Comparison of ENCODE assay signal across 8 cellular contexts in genomic region chr10:31926765-31927596, GRCh38. TPM values are rescaled to one million over a fixed set of nuclear protein-coding genes. Genes with fewer than 3 reads are reported as not detected.
DNase-seq lines count a peak whose midpoint lies in the region; ATAC-seq and TF ChIP-seq lines count a peak whose summit lies in the region.

No MANE protein-coding gene starts in this region.

- peaks cover 36% of the 10 kb centered on the region for H3K4me1 Mint-ChIP-seq in GM23338
- H3K4me1 Mint-ChIP-seq in activated naive CD8-positive, alpha-beta T cell treated with anti-CD3 and anti-CD28 coated beads, Interleukin-2, amount 10 ng/mL, durations not matched to agents 7 days and 5 days = peaks cover 53% of the 10 kb centered on the region

- peaks cover 5% of the 10 kb centered on the region; the same call in 2 of the 3 replicates for H3K9me3 Mint-ChIP-seq in GM23338
- H3K9me3 Mint-ChIP-seq in activated naive CD8-positive, alpha-beta T cell treated with anti-CD3 and anti-CD28 coated beads, Interleukin-2, amount 10 ng/mL, durations not matched to agents 7 days and 5 days = no peaks in the 10 kb centered on the region

- no peaks in the 10 kb centered on the region for H3K9me2 ChIP-seq in GM23338 (ENCODE audit: insufficient read depth)

- CTCF ChIA-PET in A673 (lab: Charles Lee) = interaction anchor here (0.6 to 0.7 kb wide), 3 partner anchors 10 to 64 kb away, joined by 3 to 4 read pairs (median 3); no protein-coding TSS in a partner anchor

- intact Hi-C loops in A673 (cut with micrococcal nuclease; ENCODE audit: unreplicated experiment) (no loop called here), thyroid gland (cut with DNase I) (loop anchor here (5.0 kb wide), 1 partner anchor 65 kb away; no protein-coding TSS in a partner anchor)

- peaks cover 8% of the 10 kb centered on the region for H3K4me1 ChIP-seq in A673 (ENCODE audit: insufficient read depth, low read length, poor library complexity, severe bottlenecking)
- H3K4me1 ChIP-seq in GM23338 (ENCODE audit: insufficient read depth) = peaks cover 37% of the 10 kb centered on the region
- H3K4me1 ChIP-seq in thyroid gland = peaks cover 18% of the 10 kb centered on the region in 2 donors

- H3K4me3 Mint-ChIP-seq in GM23338 = peak overlapping the region; percentile 93
- peak overlapping the region; percentile 91 for H3K4me3 Mint-ChIP-seq in activated naive CD8-positive, alpha-beta T cell treated with anti-CD3 and anti-CD28 coated beads, Interleukin-2, amount 10 ng/mL, durations not matched to agents 7 days and 5 days

- H3K9me3 ChIP-seq in A673 (ENCODE audit: low read depth, low read length, poor library complexity, severe bottlenecking) = no peaks in the 10 kb centered on the region
- H3K9me3 ChIP-seq in thyroid gland = no peaks in the 10 kb centered on the region

- peaks cover 18% of the 10 kb centered on the region; the same call in 2 of the 3 replicates for H3K36me3 Mint-ChIP-seq in GM23338 (ENCODE audit: low read depth)
- no peaks in the 10 kb centered on the region for H3K36me3 Mint-ChIP-seq in activated naive CD8-positive, alpha-beta T cell treated with anti-CD3 and anti-CD28 coated beads, Interleukin-2, amount 10 ng/mL, durations not matched to agents 7 days and 5 days

- H3K4me3 ChIP-seq in A673 (ENCODE audit: low read depth, low read length, poor library complexity, severe bottlenecking) (peak overlapping the region; percentile 97), GM23338 (peak overlapping the region; percentile 96), thyroid gland (replicated peaks in 1 of 3) (peak overlapping the region in 1 of 3 donors; percentile 63)

- H4K20me1 ChIP-seq in GM23338 (replicated peaks; ENCODE audit: insufficient read depth) = peaks cover 24% of the 10 kb centered on the region

- WGBS in thyroid gland, 2 donors = 33 to 39% methylated on average over 22 of the region's 22 CpGs

- peak overlapping the region; percentile 54; the same call in 1 of the 2 replicates for H2AFZ ChIP-seq in GM23338

- H3K79me2 ChIP-seq in GM23338 (replicated peaks; ENCODE audit: insufficient read depth) = peaks cover 58% of the 10 kb centered on the region

- no peaks in the 10 kb centered on the region; the same call in 1 of the 2 replicates for H3F3A ChIP-seq in GM23338 (replicated peaks; ENCODE audit: low read depth)

- ATAC-seq in GM23338 = no peak
- no peak for ATAC-seq in activated naive CD8-positive, alpha-beta T cell treated with anti-CD3 and anti-CD28 coated beads, Interleukin-2, amount 10 ng/mL, durations not matched to agents 7 days and 5 days (ENCODE audit: low read depth)
- no peak for ATAC-seq in HG03571 (IDR thresholded peaks at IDR 0.05; ENCODE audit: unreplicated experiment)

- peak; percentile 24 for DNase-seq in A673 (ENCODE audit: low spot score)
- no peak for DNase-seq in GM23338 (ENCODE audit: low spot score)
- no peak for DNase-seq in activated naive CD8-positive, alpha-beta T cell treated with anti-CD3 and anti-CD28 coated beads, Interleukin-2, amount 10 ng/mL, durations not matched to agents 7 days and 5 days
- peak; percentile 12 for DNase-seq in left kidney (ENCODE audit: low read depth, low spot score)
- DNase-seq in thyroid gland = no peak
- no peak for DNase-seq in iPS-NIHi7 (ENCODE audit: extremely low spot score)
- no peak for DNase-seq in A172 (ENCODE audit: low spot score)

- peak overlapping the region; percentile 35; the same call in 1 of the 2 replicates for H3K27ac Mint-ChIP-seq in GM23338
- peak overlapping the region; percentile 84 for H3K27ac Mint-ChIP-seq in activated naive CD8-positive, alpha-beta T cell treated with anti-CD3 and anti-CD28 coated beads, Interleukin-2, amount 10 ng/mL, durations not matched to agents 7 days and 5 days

- POLR2A ChIA-PET in A673 (lab: Charles Lee; ENCODE audit: low non-redundant PET) = no interaction called here
- POLR2A ChIA-PET in activated naive CD8-positive, alpha-beta T cell treated with anti-CD3 and anti-CD28 coated beads, Interleukin-2, amount 10 ng/mL, durations not matched to agents 7 days and 5 days (lab: Charles Lee) = no interaction called here

- peaks cover 6% of the 10 kb centered on the region for H3K27me3 Mint-ChIP-seq in GM23338 (ENCODE audit: insufficient read depth, low read depth, poor library complexity)
- H3K27me3 Mint-ChIP-seq in activated naive CD8-positive, alpha-beta T cell treated with anti-CD3 and anti-CD28 coated beads, Interleukin-2, amount 10 ng/mL, durations not matched to agents 7 days and 5 days = peaks cover 4% of the 10 kb centered on the region

- H3K4me2 ChIP-seq in GM23338 = peak overlapping the region; percentile 99

- H3K27me3 ChIP-seq in A673 (replicated peaks; ENCODE audit: insufficient read depth, low read depth, low read length, poor library complexity) (no peaks in the 10 kb centered on the region), GM23338 (ENCODE audit: insufficient read depth) (no peaks in the 10 kb centered on the region), thyroid gland (no peaks in the 10 kb centered on the region)

- H3K27ac ChIP-seq in A673 (ENCODE audit: low read depth, low read length, poor library complexity, severe bottlenecking) (peak overlapping the region; percentile 62), GM23338 (ENCODE audit: low read depth) (no peak overlapping the region), thyroid gland (peak overlapping the region in 2 of 3 donors; percentile 89 to 97)

- H3K36me3 ChIP-seq in A673 (ENCODE audit: insufficient read depth, low read length, poor library complexity, severe bottlenecking) (no peaks in the 10 kb centered on the region), GM23338 (ENCODE audit: insufficient read depth) (no peaks in the 10 kb centered on the region), thyroid gland (no peaks in the 10 kb centered on the region)

- TF ChIP-seq CTCF in A673 (conservative IDR thresholded peaks at IDR 0.05; ENCODE audit: low read depth, low read length) (no peak), GM23338 (conservative IDR thresholded peaks at IDR 0.05; ENCODE audit: low read depth in 2 of 2) (no peak), thyroid gland (IDR thresholded peaks at IDR 0.05) (no peak)

- TF ChIP-seq POLR2A in thyroid gland (IDR thresholded peaks at IDR 0.05) = no peak

- BruUV-seq in A673 (replicated peaks; lab: Mats Ljungman, UMichigan) = no TSS peak

TF ChIP-seq in GM23338, 12 proteins besides CTCF, POLR2A, EP300 and RAD21:
- TF ChIP-seq POLR2AphosphoS5 (IDR thresholded peaks at IDR 0.05; ENCODE audit: low read depth) = no peak
- TF ChIP-seq EZH2 (IDR thresholded peaks at IDR 0.05; ENCODE audit: low read depth, unreplicated experiment) = no peak

RNA-seq across cellular contexts. Expression of gene ARHGAP12, which starts 1.6 kb away (rescaled TPM):
- total RNA-seq in A673 (2021) (28.3 and 30.0 TPM in 2 replicates), thyroid gland (10 to 100 TPM; 49.9 to 67.6 (median 60.8) TPM)
- total RNA-seq in GM23338 (2014; rRNA removed; shearing (Covaris generic)) = 49.7 and 50.7 TPM in 2 replicates
- 27.5 and 31.7 TPM in 2 replicates for polyA plus RNA-seq in GM23338 (2016; fragmentation: Nextera tagmentation; extraction: Ambion mirVana)
- 10 to 100 TPM; 15.0 to 15.9 TPM for total RNA-seq in activated naive CD8-positive, alpha-beta T cell treated with anti-CD3 and anti-CD28 coated beads, Interleukin-2, amount 10 ng/mL, durations not matched to agents 7 days and 5 days
- 40.0 and 49.6 TPM in 2 replicates for total RNA-seq in A172 (2014; rRNA removed; shearing (Covaris generic))

Comparison
In these comparisons a context has a peak if more than half of its experiments do, and no peak if none do; other contexts are left out.
1. DNase-seq: peak in A673 (single experiment) and left kidney (single experiment); none in GM23338 (single experiment), activated naive CD8-positive, alpha-beta T cell treated with anti-CD3 and anti-CD28 coated beads, Interleukin-2, amount 10 ng/mL, durations not matched to agents 7 days and 5 days (single experiment), thyroid gland (0 of 2), iPS-NIHi7 (single experiment) and A172 (single experiment).